Comparison of ENCODE assay signal across 1 cellular context in the genomic region with DNA sequence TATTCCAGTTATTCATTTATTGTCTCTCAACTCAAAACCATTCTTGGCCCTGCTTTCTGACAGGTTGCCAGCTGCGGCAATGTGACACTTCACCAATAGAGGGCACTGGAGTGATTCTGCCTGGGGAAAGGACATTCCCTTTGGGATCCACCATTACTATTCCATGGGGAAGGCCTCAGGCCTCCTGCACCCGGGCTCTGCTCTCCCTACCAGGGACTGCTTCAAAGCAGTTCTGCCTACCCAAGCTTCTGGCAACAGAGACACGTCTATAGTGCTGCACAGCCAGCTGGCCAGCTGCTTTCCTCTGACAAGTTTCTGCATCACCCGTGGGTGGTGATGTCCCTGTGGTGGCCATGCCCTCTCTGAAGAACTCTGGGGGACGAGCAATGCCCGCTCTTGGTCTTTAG.
TF ChIP-seq lines count a peak whose summit lies in the region.

No MANE protein-coding gene starts in this region.

TF ChIP-seq in SK-N-SH treated with all-trans-retinoic acid at 6 μM for 48 hours, 23 proteins besides CTCF, POLR2A, EP300 and RAD21 (continued from another document):
- TF ChIP-seq, protein P1, sequence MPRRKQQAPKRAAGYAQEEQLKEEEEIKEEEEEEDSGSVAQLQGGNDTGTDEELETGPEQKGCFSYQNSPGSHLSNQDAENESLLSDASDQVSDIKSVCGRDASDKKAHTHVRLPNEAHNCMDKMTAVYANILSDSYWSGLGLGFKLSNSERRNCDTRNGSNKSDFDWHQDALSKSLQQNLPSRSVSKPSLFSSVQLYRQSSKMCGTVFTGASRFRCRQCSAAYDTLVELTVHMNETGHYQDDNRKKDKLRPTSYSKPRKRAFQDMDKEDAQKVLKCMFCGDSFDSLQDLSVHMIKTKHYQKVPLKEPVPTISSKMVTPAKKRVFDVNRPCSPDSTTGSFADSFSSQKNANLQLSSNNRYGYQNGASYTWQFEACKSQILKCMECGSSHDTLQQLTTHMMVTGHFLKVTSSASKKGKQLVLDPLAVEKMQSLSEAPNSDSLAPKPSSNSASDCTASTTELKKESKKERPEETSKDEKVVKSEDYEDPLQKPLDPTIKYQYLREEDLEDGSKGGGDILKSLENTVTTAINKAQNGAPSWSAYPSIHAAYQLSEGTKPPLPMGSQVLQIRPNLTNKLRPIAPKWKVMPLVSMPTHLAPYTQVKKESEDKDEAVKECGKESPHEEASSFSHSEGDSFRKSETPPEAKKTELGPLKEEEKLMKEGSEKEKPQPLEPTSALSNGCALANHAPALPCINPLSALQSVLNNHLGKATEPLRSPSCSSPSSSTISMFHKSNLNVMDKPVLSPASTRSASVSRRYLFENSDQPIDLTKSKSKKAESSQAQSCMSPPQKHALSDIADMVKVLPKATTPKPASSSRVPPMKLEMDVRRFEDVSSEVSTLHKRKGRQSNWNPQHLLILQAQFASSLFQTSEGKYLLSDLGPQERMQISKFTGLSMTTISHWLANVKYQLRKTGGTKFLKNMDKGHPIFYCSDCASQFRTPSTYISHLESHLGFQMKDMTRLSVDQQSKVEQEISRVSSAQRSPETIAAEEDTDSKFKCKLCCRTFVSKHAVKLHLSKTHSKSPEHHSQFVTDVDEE (CRISPR knock-in tag; IDR thresholded peaks at IDR 0.05), result no peak
- TF ChIP-seq, protein P2, sequence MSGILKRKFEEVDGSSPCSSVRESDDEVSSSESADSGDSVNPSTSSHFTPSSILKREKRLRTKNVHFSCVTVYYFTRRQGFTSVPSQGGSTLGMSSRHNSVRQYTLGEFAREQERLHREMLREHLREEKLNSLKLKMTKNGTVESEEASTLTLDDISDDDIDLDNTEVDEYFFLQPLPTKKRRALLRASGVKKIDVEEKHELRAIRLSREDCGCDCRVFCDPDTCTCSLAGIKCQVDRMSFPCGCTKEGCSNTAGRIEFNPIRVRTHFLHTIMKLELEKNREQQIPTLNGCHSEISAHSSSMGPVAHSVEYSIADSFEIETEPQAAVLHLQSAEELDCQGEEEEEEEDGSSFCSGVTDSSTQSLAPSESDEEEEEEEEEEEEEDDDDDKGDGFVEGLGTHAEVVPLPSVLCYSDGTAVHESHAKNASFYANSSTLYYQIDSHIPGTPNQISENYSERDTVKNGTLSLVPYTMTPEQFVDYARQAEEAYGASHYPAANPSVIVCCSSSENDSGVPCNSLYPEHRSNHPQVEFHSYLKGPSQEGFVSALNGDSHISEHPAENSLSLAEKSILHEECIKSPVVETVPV (CRISPR knock-in tag; IDR thresholded peaks at IDR 0.05), result no peak
- no peak for TF ChIP-seq GLIS3 (CRISPR knock-in tag; IDR thresholded peaks at IDR 0.05)
- TF ChIP-seq TCF4 (CRISPR knock-in tag; IDR thresholded peaks at IDR 0.05; ENCODE audit: borderline replicate concordance), result no peak
- no peak for TF ChIP-seq SNAI2 (CRISPR knock-in tag; IDR thresholded peaks at IDR 0.05)
- no peak for TF ChIP-seq BACH2 (CRISPR knock-in tag; IDR thresholded peaks at IDR 0.05; ENCODE audit: borderline replicate concordance)
- TF ChIP-seq ZFP30 (CRISPR knock-in tag; IDR thresholded peaks at IDR 0.05), result no peak
